In the genomic region with DNA sequence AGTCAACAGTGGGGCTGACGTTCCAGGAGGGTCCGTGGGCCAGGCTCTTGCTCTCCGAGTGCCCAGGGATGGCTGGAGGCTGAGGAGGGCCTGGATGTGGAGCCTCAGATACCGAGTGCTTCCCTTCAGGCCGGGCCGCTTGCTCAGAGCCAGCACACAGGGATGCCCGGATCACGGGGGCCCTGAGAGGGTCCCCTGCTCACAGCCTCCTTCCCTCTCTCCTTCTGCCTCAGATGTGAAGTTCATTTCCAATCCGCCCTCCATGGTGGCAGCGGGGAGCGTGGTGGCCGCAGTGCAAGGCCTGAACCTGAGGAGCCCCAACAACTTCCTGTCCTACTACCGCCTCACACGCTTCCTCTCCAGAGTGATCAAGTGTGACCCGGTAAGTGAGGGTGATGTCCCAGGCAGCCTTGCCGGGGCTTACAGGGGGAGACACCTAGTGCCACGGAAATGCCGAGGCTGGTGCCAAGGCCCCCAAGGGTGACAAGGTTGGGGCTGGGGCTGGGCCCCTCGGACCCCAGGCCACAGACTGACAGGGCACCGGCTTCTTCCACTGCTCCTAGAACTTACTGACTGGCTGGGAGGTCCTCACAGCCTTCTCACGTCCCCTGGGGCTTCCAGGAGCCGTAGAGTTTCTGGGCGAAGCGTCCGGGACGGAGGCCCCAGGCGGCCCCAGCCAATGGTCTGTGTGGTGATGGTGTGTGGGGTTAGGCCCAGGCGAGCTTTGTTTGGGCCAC, we compare ENCODE assay signal across 1 cellular context.
TF ChIP-seq lines count a peak whose summit lies in the region.

No MANE protein-coding gene starts in this region.

TF ChIP-seq in HepG2, 621 proteins besides CTCF, POLR2A, EP300 and RAD21 (continues in another document):
- TF ChIP-seq POLR2G (IDR thresholded peaks at IDR 0.05; ENCODE audit: low read depth, low read length) (0 out of 2 replicates have a peak, but pooled peaks have one; percentile 10), ZNF563 (CRISPR knock-in tag; IDR thresholded peaks at IDR 0.05) (no peak), XRCC5 (optimal IDR thresholded peaks at IDR 0.05; ENCODE audit: low read length) (no peak), RFXANK (CRISPR knock-in tag; IDR thresholded peaks at IDR 0.05) (no peak), RBFOX2 (IDR thresholded peaks at IDR 0.05; ENCODE audit: low read depth, low read length) (peak; percentile 65), NR2F6 (IDR thresholded peaks at IDR 0.05) (no peak), NR2F6 (CRISPR knock-in tag; IDR thresholded peaks at IDR 0.05) (no peak), KLF16 (CRISPR knock-in tag; IDR thresholded peaks at IDR 0.05) (no peak), MEIS1 (CRISPR knock-in tag; IDR thresholded peaks at IDR 0.05; ENCODE audit: borderline replicate concordance) (no peak), TOE1 (CRISPR knock-in tag; IDR thresholded peaks at IDR 0.05) (no peak), SSRP1 (CRISPR knock-in tag; IDR thresholded peaks at IDR 0.05) (0 out of 2 replicates have a peak, but pooled peaks have one; percentile 12), ETV6 (CRISPR knock-in tag; conservative IDR thresholded peaks at IDR 0.05) (no peak), ZSCAN20 (CRISPR knock-in tag; IDR thresholded peaks at IDR 0.05; ENCODE audit: borderline replicate concordance) (no peak), ATF1 (CRISPR knock-in tag; IDR thresholded peaks at IDR 0.05) (no peak), NCOR1 (IDR thresholded peaks at IDR 0.05; ENCODE audit: borderline replicate concordance, low read length) (no peak), ZNF350 (CRISPR knock-in tag; IDR thresholded peaks at IDR 0.05; ENCODE audit: borderline replicate concordance, low read depth) (no peak), ZMYM3 (CRISPR knock-in tag; IDR thresholded peaks at IDR 0.05) (no peak), POLR2AphosphoS5 (IDR thresholded peaks at IDR 0.05; ENCODE audit: low read depth, low read length) (peak; percentile 20; the same call in 1 of the 2 replicates), SRSF9 (IDR thresholded peaks at IDR 0.05; ENCODE audit: borderline replicate concordance, insufficient read depth, low read depth, low read length, poor library complexity, severe bottlenecking) (no peak), HNRNPL (IDR thresholded peaks at IDR 0.05; ENCODE audit: low read depth, low read length) (0 out of 2 replicates have a peak, but pooled peaks have one; percentile 20), ZNF577 (CRISPR knock-in tag; IDR thresholded peaks at IDR 0.05; ENCODE audit: borderline replicate concordance, low read depth) (no peak), HNF4A (CRISPR knock-in tag; IDR thresholded peaks at IDR 0.05) (no peak), KDM1A (CRISPR knock-in tag; IDR thresholded peaks at IDR 0.05) (no peak), THYN1 (CRISPR knock-in tag; IDR thresholded peaks at IDR 0.05; ENCODE audit: borderline replicate concordance, low read depth) (no peak), ZNF562 (CRISPR knock-in tag; IDR thresholded peaks at IDR 0.05; ENCODE audit: borderline replicate concordance) (no peak), NCOA5 (CRISPR knock-in tag; IDR thresholded peaks at IDR 0.05) (no peak), ZNF501 (CRISPR knock-in tag; IDR thresholded peaks at IDR 0.05) (no peak), RBM22 (optimal IDR thresholded peaks at IDR 0.05; ENCODE audit: low read length) (peak; percentile 3), AGO2 (optimal IDR thresholded peaks at IDR 0.05; ENCODE audit: low read depth, low read length) (peak; percentile 91), ZNF446 (CRISPR knock-in tag; IDR thresholded peaks at IDR 0.05) (no peak), BORCS8-MEF2B (CRISPR knock-in tag; IDR thresholded peaks at IDR 0.05) (no peak)
- TF ChIP-seq, protein P1, sequence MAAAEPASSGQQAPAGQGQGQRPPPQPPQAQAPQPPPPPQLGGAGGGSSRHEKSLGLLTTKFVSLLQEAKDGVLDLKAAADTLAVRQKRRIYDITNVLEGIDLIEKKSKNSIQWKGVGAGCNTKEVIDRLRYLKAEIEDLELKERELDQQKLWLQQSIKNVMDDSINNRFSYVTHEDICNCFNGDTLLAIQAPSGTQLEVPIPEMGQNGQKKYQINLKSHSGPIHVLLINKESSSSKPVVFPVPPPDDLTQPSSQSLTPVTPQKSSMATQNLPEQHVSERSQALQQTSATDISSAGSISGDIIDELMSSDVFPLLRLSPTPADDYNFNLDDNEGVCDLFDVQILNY (CRISPR knock-in tag; conservative IDR thresholded peaks at IDR 0.05) = no peak
- TF ChIP-seq, protein P2, sequence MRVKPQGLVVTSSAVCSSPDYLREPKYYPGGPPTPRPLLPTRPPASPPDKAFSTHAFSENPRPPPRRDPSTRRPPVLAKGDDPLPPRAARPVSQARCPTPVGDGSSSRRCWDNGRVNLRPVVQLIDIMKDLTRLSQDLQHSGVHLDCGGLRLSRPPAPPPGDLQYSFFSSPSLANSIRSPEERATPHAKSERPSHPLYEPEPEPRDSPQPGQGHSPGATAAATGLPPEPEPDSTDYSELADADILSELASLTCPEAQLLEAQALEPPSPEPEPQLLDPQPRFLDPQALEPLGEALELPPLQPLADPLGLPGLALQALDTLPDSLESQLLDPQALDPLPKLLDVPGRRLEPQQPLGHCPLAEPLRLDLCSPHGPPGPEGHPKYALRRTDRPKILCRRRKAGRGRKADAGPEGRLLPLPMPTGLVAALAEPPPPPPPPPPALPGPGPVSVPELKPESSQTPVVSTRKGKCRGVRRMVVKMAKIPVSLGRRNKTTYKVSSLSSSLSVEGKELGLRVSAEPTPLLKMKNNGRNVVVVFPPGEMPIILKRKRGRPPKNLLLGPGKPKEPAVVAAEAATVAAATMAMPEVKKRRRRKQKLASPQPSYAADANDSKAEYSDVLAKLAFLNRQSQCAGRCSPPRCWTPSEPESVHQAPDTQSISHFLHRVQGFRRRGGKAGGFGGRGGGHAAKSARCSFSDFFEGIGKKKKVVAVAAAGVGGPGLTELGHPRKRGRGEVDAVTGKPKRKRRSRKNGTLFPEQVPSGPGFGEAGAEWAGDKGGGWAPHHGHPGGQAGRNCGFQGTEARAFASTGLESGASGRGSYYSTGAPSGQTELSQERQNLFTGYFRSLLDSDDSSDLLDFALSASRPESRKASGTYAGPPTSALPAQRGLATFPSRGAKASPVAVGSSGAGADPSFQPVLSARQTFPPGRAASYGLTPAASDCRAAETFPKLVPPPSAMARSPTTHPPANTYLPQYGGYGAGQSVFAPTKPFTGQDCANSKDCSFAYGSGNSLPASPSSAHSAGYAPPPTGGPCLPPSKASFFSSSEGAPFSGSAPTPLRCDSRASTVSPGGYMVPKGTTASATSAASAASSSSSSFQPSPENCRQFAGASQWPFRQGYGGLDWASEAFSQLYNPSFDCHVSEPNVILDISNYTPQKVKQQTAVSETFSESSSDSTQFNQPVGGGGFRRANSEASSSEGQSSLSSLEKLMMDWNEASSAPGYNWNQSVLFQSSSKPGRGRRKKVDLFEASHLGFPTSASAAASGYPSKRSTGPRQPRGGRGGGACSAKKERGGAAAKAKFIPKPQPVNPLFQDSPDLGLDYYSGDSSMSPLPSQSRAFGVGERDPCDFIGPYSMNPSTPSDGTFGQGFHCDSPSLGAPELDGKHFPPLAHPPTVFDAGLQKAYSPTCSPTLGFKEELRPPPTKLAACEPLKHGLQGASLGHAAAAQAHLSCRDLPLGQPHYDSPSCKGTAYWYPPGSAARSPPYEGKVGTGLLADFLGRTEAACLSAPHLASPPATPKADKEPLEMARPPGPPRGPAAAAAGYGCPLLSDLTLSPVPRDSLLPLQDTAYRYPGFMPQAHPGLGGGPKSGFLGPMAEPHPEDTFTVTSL (CRISPR knock-in tag; IDR thresholded peaks at IDR 0.05; ENCODE audit: borderline replicate concordance) = no peak
- TF ChIP-seq, protein P3, sequence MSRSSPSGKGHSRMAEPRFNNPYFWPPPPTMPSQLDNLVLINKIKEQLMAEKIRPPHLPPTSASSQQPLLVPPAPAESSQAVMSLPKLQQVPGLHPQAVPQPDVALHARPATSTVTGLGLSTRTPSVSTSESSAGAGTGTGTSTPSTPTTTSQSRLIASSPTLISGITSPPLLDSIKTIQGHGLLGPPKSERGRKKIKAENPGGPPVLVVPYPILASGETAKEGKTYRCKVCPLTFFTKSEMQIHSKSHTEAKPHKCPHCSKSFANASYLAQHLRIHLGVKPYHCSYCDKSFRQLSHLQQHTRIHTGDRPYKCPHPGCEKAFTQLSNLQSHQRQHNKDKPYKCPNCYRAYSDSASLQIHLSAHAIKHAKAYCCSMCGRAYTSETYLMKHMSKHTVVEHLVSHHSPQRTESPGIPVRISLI (CRISPR knock-in tag; IDR thresholded peaks at IDR 0.05; ENCODE audit: borderline replicate concordance) = no peak
- TF ChIP-seq, protein P4, sequence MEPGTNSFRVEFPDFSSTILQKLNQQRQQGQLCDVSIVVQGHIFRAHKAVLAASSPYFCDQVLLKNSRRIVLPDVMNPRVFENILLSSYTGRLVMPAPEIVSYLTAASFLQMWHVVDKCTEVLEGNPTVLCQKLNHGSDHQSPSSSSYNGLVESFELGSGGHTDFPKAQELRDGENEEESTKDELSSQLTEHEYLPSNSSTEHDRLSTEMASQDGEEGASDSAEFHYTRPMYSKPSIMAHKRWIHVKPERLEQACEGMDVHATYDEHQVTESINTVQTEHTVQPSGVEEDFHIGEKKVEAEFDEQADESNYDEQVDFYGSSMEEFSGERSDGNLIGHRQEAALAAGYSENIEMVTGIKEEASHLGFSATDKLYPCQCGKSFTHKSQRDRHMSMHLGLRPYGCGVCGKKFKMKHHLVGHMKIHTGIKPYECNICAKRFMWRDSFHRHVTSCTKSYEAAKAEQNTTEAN (CRISPR knock-in tag; conservative IDR thresholded peaks at IDR 0.05) = no peak
- TF ChIP-seq, protein P5, sequence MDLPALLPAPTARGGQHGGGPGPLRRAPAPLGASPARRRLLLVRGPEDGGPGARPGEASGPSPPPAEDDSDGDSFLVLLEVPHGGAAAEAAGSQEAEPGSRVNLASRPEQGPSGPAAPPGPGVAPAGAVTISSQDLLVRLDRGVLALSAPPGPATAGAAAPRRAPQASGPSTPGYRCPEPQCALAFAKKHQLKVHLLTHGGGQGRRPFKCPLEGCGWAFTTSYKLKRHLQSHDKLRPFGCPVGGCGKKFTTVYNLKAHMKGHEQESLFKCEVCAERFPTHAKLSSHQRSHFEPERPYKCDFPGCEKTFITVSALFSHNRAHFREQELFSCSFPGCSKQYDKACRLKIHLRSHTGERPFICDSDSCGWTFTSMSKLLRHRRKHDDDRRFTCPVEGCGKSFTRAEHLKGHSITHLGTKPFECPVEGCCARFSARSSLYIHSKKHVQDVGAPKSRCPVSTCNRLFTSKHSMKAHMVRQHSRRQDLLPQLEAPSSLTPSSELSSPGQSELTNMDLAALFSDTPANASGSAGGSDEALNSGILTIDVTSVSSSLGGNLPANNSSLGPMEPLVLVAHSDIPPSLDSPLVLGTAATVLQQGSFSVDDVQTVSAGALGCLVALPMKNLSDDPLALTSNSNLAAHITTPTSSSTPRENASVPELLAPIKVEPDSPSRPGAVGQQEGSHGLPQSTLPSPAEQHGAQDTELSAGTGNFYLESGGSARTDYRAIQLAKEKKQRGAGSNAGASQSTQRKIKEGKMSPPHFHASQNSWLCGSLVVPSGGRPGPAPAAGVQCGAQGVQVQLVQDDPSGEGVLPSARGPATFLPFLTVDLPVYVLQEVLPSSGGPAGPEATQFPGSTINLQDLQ (CRISPR knock-in tag; IDR thresholded peaks at IDR 0.05) = no peak
- TF ChIP-seq, protein P6, sequence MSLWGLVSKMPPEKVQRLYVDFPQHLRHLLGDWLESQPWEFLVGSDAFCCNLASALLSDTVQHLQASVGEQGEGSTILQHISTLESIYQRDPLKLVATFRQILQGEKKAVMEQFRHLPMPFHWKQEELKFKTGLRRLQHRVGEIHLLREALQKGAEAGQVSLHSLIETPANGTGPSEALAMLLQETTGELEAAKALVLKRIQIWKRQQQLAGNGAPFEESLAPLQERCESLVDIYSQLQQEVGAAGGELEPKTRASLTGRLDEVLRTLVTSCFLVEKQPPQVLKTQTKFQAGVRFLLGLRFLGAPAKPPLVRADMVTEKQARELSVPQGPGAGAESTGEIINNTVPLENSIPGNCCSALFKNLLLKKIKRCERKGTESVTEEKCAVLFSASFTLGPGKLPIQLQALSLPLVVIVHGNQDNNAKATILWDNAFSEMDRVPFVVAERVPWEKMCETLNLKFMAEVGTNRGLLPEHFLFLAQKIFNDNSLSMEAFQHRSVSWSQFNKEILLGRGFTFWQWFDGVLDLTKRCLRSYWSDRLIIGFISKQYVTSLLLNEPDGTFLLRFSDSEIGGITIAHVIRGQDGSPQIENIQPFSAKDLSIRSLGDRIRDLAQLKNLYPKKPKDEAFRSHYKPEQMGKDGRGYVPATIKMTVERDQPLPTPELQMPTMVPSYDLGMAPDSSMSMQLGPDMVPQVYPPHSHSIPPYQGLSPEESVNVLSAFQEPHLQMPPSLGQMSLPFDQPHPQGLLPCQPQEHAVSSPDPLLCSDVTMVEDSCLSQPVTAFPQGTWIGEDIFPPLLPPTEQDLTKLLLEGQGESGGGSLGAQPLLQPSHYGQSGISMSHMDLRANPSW (CRISPR knock-in tag; IDR thresholded peaks at IDR 0.05; ENCODE audit: borderline replicate concordance) = no peak
- TF ChIP-seq, protein P7, sequence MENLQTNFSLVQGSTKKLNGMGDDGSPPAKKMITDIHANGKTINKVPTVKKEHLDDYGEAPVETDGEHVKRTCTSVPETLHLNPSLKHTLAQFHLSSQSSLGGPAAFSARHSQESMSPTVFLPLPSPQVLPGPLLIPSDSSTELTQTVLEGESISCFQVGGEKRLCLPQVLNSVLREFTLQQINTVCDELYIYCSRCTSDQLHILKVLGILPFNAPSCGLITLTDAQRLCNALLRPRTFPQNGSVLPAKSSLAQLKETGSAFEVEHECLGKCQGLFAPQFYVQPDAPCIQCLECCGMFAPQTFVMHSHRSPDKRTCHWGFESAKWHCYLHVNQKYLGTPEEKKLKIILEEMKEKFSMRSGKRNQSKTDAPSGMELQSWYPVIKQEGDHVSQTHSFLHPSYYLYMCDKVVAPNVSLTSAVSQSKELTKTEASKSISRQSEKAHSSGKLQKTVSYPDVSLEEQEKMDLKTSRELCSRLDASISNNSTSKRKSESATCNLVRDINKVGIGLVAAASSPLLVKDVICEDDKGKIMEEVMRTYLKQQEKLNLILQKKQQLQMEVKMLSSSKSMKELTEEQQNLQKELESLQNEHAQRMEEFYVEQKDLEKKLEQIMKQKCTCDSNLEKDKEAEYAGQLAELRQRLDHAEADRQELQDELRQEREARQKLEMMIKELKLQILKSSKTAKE (CRISPR knock-in tag; IDR thresholded peaks at IDR 0.05; ENCODE audit: borderline replicate concordance) = no peak
- TF ChIP-seq, protein P8, sequence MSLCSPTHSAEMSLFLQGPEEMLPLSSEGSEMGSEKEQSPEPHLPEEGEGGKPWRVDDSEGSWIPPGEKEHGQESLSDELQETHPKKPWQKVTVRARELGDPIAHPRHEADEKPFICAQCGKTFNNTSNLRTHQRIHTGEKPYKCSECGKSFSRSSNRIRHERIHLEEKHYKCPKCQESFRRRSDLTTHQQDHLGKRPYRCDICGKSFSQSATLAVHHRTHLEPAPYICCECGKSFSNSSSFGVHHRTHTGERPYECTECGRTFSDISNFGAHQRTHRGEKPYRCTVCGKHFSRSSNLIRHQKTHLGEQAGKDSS (CRISPR knock-in tag; IDR thresholded peaks at IDR 0.05; ENCODE audit: borderline replicate concordance, low read depth) = no peak
